ENCODE assay signal across 8 cellular contexts in the genomic region with DNA sequence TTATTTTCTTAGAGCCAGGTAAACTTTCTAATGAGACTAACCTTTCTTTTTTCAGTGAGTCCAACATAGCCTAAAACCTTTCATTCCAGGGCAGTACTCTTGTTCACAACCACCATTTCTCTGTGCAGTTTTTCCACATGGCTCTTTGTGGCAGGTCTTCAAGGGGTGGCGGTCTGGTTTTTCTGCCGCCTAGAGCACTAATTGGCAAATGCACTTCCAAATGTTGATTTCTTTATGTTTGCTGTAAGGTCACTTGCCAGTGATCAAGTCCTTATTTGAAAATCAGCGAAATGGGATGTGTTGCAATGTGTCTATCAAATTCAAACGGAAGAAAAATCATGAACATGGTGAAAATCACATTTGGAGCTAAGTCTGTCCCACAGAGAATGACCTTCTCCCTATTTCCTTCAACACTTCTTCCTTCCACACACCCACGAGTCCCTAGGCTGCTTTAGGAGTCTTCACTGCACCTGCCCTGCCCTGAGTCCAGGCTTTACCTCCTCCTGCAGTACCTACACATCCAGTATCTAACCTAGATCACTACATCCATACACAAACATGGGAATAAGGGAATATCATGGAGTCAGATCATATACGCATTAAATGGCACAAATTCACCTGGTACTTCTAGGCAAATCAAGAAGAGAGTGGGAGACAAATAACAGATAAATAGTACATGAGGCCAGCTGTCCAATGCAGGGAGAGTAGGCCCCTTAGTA. TPM values are rescaled to one million over a fixed set of nuclear protein-coding genes. Genes with fewer than 3 reads are reported as not detected.
DNase-seq lines count a peak whose midpoint lies in the region; ATAC-seq and TF ChIP-seq lines count a peak whose summit lies in the region.

No MANE protein-coding gene starts in this region.

- no peaks in the 10 kb centered on the region for H3K9me3 ChIP-seq in thoracic aorta

- DNase-seq in NCI-H2081 (lab: John Stamatoyannopoulos, UW), result peak; percentile 32 to 68
- DNase-seq in NCI-H2081 treated with DMSO at 0.1 percent for 48 hours (lab: John Stamatoyannopoulos, UW), result no peak
- DNase-seq in astrocyte of the hippocampus (ENCODE audit: low read depth, low spot score), result peak; percentile 43
- peak; percentile 31 for DNase-seq in islet precursor cell
- DNase-seq in thoracic aorta (ENCODE audit: low spot score), result no peak
- DNase-seq in effector CD4-positive, alpha-beta T cell, result no peak

- no peaks in the 10 kb centered on the region for H3K27me3 ChIP-seq in thoracic aorta (replicated peaks; ENCODE audit: insufficient read depth)

- peaks cover 10 to 25% of the 10 kb centered on the region in 2 donors for H3K4me1 ChIP-seq in thoracic aorta (ENCODE audit: control insufficient read depth in 1 of 2, low read depth in 2 of 2)

- ATAC-seq in thoracic aorta (ENCODE audit: insufficient number of reproducible peaks, low FRiP score, low read depth) (no peak), HG03520 (IDR thresholded peaks at IDR 0.05; ENCODE audit: unreplicated experiment) (no peak), GM18868 (IDR thresholded peaks at IDR 0.05; ENCODE audit: unreplicated experiment) (no peak)

- no peak for TF ChIP-seq CTCF in thoracic aorta (IDR thresholded peaks at IDR 0.05)

- H3K4me3 ChIP-seq in thoracic aorta, result peak overlapping the region; percentile 95

- no peak overlapping the region for H3K27ac ChIP-seq in thoracic aorta

- H3K36me3 ChIP-seq in thoracic aorta, result no peaks in the 10 kb centered on the region

RNA-seq across cellular contexts. Expression of a gene that starts 1.9 kb away (rescaled TPM):
- 10 to 100 TPM in 1 of 2 donors, 1 to 10 TPM in 1; 7.9 to 24.1 TPM for total RNA-seq in thoracic aorta

Comparison
In these comparisons a context has a peak if more than half of its experiments do, and no peak if none do; other contexts are left out.
1. DNase-seq: peak in NCI-H2081 (2 of 2), astrocyte of the hippocampus (single experiment) and islet precursor cell (single experiment); none in NCI-H2081 treated with DMSO at 0.1 percent for 48 hours (single experiment), thoracic aorta (single experiment) and effector CD4-positive, alpha-beta T cell (single experiment).